Comparison of ENCODE assay signal across 2 cellular contexts in the genomic region with DNA sequence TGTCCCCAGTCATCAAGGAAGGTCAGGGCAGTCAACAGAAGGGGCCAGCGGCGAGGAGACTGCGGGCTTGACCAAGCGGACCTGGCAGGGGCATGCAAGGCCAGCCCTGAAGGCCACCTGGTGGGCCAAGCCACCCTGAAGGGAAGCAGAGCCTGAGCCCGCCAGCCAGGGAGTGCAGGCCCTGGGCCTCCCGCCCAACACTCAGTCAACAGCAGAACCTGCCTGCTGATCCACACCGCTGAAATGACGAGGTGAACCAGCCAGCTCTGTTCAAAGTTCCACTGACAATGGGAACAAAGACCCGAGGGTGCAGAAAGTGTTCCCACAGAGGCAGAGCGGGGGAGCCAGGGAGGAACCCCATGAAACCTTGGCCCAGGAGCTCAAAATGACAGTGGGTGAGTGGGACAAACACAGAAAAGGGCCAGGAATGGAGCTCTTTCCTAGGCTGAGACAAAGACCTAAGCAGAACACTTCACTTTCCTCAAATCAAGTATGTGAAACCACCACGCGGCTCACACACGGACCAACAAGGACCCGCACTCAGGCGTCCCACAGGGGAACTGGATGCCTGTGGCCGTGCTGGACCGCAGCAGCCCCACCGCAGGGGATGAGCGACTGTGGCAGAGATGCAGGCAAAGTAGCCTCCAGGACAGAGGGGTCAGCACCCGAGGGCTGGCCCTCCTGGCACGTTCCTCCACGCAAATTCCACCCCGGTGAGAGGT.
TF ChIP-seq lines count a peak whose summit lies in the region.

No MANE protein-coding gene starts in this region.

TF ChIP-seq in HEK293, 187 proteins besides CTCF, POLR2A, EP300 and RAD21:
- TF ChIP-seq ZNF600 (tag by site-specific recombination; IDR thresholded peaks at IDR 0.05) = peak; percentile 70
- TF ChIP-seq, protein P1, sequence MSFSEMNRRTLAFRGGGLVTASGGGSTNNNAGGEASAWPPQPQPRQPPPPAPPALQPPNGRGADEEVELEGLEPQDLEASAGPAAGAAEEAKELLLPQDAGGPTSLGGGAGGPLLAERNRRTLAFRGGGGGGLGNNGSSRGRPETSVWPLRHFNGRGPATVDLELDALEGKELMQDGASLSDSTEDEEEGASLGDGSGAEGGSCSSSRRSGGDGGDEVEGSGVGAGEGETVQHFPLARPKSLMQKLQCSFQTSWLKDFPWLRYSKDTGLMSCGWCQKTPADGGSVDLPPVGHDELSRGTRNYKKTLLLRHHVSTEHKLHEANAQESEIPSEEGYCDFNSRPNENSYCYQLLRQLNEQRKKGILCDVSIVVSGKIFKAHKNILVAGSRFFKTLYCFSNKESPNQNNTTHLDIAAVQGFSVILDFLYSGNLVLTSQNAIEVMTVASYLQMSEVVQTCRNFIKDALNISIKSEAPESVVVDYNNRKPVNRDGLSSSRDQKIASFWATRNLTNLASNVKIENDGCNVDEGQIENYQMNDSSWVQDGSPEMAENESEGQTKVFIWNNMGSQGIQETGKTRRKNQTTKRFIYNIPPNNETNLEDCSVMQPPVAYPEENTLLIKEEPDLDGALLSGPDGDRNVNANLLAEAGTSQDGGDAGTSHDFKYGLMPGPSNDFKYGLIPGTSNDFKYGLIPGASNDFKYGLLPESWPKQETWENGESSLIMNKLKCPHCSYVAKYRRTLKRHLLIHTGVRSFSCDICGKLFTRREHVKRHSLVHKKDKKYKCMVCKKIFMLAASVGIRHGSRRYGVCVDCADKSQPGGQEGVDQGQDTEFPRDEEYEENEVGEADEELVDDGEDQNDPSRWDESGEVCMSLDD (tag by site-specific recombination; IDR thresholded peaks at IDR 0.05) = no peak

TF ChIP-seq in H1, 55 proteins besides CTCF, POLR2A, EP300 and RAD21:
- no peak for TF ChIP-seq USF2 (IDR thresholded peaks at IDR 0.05; ENCODE audit: low read length)
- no peak for TF ChIP-seq MAFK (IDR thresholded peaks at IDR 0.05; ENCODE audit: low read depth, low read length)
- TF ChIP-seq SP1 (IDR thresholded peaks at IDR 0.05; ENCODE audit: low read depth, low read length) = no peak
- TF ChIP-seq KDM4A (IDR thresholded peaks at IDR 0.05; ENCODE audit: low read depth, low read length, severe bottlenecking) = no peak
- TF ChIP-seq HDAC6 (IDR thresholded peaks at IDR 0.05; ENCODE audit: low read depth, low read length) = no peak
- no peak for TF ChIP-seq SP2 (IDR thresholded peaks at IDR 0.05; ENCODE audit: low read length)
- TF ChIP-seq E2F6 (IDR thresholded peaks at IDR 0.05) = no peak
- TF ChIP-seq NRF1 (IDR thresholded peaks at IDR 0.05; ENCODE audit: low read depth, low read length) = no peak
- no peak for TF ChIP-seq FOSL1 (IDR thresholded peaks at IDR 0.05; ENCODE audit: insufficient read depth, low read depth, low read length)
- TF ChIP-seq BACH1 (IDR thresholded peaks at IDR 0.05; ENCODE audit: low read length) = no peak
- no peak for TF ChIP-seq RXRA (IDR thresholded peaks at IDR 0.05; ENCODE audit: insufficient read depth, low read depth, low read length)
- no peak for TF ChIP-seq JUN (IDR thresholded peaks at IDR 0.05; ENCODE audit: low read depth, low read length)
